Comparison of ENCODE assay signal across 15 cellular contexts in genomic region chr2:86039963-86040655, GRCh38.
DNase-seq lines count a peak whose midpoint lies in the region; ATAC-seq and TF ChIP-seq lines count a peak whose summit lies in the region.
"Had no signal": no experiment of that assay in that cellular context is flagged by ENCODE, and none has a peak within 500 bp of the region (broad histone marks: within the 10 kb centered on the region; RNA-seq: fewer than 3 reads in every experiment).

No MANE protein-coding gene starts in this region.

- no peak overlapping the region for H3K4me3 Mint-ChIP-seq in activated CD8-positive, alpha-beta T cell treated with anti-CD3 and anti-CD28 coated beads, Interleukin-2, amount 10 ng/mL, durations not matched to agents 7 days and 5 days
- no peak overlapping the region for H3K4me3 Mint-ChIP-seq in memory B cell
- H3K4me3 Mint-ChIP-seq: activated B cell treated with CpG ODN at 0.5 μM for 24 hours had no signal

- peaks cover 67% of the 10 kb centered on the region for H3K4me1 Mint-ChIP-seq in activated CD8-positive, alpha-beta T cell treated with anti-CD3 and anti-CD28 coated beads, Interleukin-2, amount 10 ng/mL, durations not matched to agents 7 days and 5 days (ENCODE audit: low read depth)
- H3K4me1 Mint-ChIP-seq in memory B cell, result peaks cover 46% of the 10 kb centered on the region

- CTCF ChIA-PET in mammary epithelial cell (lab: Charles Lee; ENCODE audit: low non-redundant PET), result no interaction called here
- CTCF ChIA-PET in activated CD8-positive, alpha-beta T cell treated with anti-CD3 and anti-CD28 coated beads, Interleukin-2, amount 10 ng/mL, durations not matched to agents 7 days and 5 days (lab: Charles Lee), result interaction anchor here (1.3 to 12.9 kb wide), 3 partner anchors 153 to 212 kb away, joined by 4 to 161 read pairs (median 153); partner anchors contain the start of gene ST3GAL5

- H3K36me3 Mint-ChIP-seq in activated CD8-positive, alpha-beta T cell treated with anti-CD3 and anti-CD28 coated beads, Interleukin-2, amount 10 ng/mL, durations not matched to agents 7 days and 5 days (ENCODE audit: low read depth), result peaks cover 73% of the 10 kb centered on the region
- peaks cover 22% of the 10 kb centered on the region for H3K36me3 Mint-ChIP-seq in memory B cell

- H2AFZ ChIP-seq in mammary epithelial cell (ENCODE audit: low read depth, low read length) (no peak overlapping the region), osteoblast (ENCODE audit: low read length) (no peak overlapping the region)

- no peak for ATAC-seq in activated CD8-positive, alpha-beta T cell treated with anti-CD3 and anti-CD28 coated beads, Interleukin-2, amount 10 ng/mL, durations not matched to agents 7 days and 5 days
- no peak for ATAC-seq in memory B cell (ENCODE audit: low read depth)

- no TSS peak for BruUV-seq in mammary epithelial cell (replicated peaks; lab: Mats Ljungman, UMichigan)

- H3K27me3 Mint-ChIP-seq in activated CD8-positive, alpha-beta T cell treated with anti-CD3 and anti-CD28 coated beads, Interleukin-2, amount 10 ng/mL, durations not matched to agents 7 days and 5 days (ENCODE audit: low read depth), result no peaks in the 10 kb centered on the region
- no peaks in the 10 kb centered on the region for H3K27me3 Mint-ChIP-seq in memory B cell
- H3K27me3 Mint-ChIP-seq: activated B cell treated with CpG ODN at 0.5 μM for 24 hours had no signal

- H4K20me1 ChIP-seq in mammary epithelial cell (ENCODE audit: insufficient read depth, low read length) (no peaks in the 10 kb centered on the region), osteoblast (ENCODE audit: insufficient read depth, low read length) (no peaks in the 10 kb centered on the region)

- TF ChIP-seq CTCF in breast epithelium (IDR thresholded peaks at IDR 0.05), result no peak
- no peak for TF ChIP-seq CTCF in mammary epithelial cell (conservative IDR thresholded peaks at IDR 0.05 in 1 of 2, IDR thresholded peaks at IDR 0.05 in 1 of 2; ENCODE audit: extremely low read depth in 1 of 2, insufficient read depth in 1 of 2, low read depth in 1 of 2, low read length in 2 of 2)
- TF ChIP-seq CTCF in thyroid gland (IDR thresholded peaks at IDR 0.05), result no peak
- TF ChIP-seq CTCF in osteoblast (IDR thresholded peaks at IDR 0.05; ENCODE audit: extremely low read depth, low read depth, low read length), result no peak
- TF ChIP-seq CTCF in foreskin fibroblast (IDR thresholded peaks at IDR 0.05; ENCODE audit: low read depth, low read length), result no peak

- DNase-seq in breast epithelium (ENCODE audit: low spot score in 2 of 2) (peak; percentile 7 to 42), mammary epithelial cell (no peak), memory B cell (ENCODE audit: low spot score in 2 of 2) (no peak), thyroid gland (no peak), NCI-H1092 (lab: John Stamatoyannopoulos, UW) (no peak), osteoblast (ENCODE audit: insufficient read length, low spot score, missing footprints) (no peak), foreskin fibroblast (no peak)
- no peak for DNase-seq in activated CD8-positive, alpha-beta T cell treated with anti-CD3 and anti-CD28 coated beads, Interleukin-2, amount 10 ng/mL, durations not matched to agents 7 days and 5 days
- DNase-seq: activated B cell treated with CpG ODN at 0.5 μM for 24 hours, HCEC 1CT, NCI-H226, OCI-M1 had no signal

- H3K9me3 ChIP-seq in breast epithelium, result no peaks in the 10 kb centered on the region
- no peaks in the 10 kb centered on the region for H3K9me3 ChIP-seq in mammary epithelial cell (replicated peaks; ENCODE audit: insufficient read depth, low read length)
- no peaks in the 10 kb centered on the region for H3K9me3 ChIP-seq in thyroid gland
- H3K9me3 ChIP-seq in osteoblast (ENCODE audit: low read depth, low read length), result no peaks in the 10 kb centered on the region

- TF ChIP-seq POLR2A in breast epithelium (IDR thresholded peaks at IDR 0.05) (no peak), thyroid gland (IDR thresholded peaks at IDR 0.05) (no peak)

- H3K4me3 ChIP-seq in breast epithelium (no peak overlapping the region), mammary epithelial cell (replicated peaks in 1 of 3; ENCODE audit: insufficient read depth in 1 of 3, low read depth in 2 of 3, low read length in 3 of 3) (no peak overlapping the region), thyroid gland (replicated peaks in 1 of 3) (no peak overlapping the region), osteoblast (ENCODE audit: insufficient read depth, low read length) (no peak overlapping the region), foreskin fibroblast (ENCODE audit: low read depth in 1 of 2, low read length in 2 of 2) (no peak overlapping the region)
- H3K4me3 ChIP-seq: SK-N-MC had no signal

- peak overlapping the region; percentile 95 for H3K27ac Mint-ChIP-seq in activated CD8-positive, alpha-beta T cell treated with anti-CD3 and anti-CD28 coated beads, Interleukin-2, amount 10 ng/mL, durations not matched to agents 7 days and 5 days
- H3K27ac Mint-ChIP-seq in memory B cell, result peak overlapping the region; percentile 99

- H3K36me3 ChIP-seq in breast epithelium (peaks cover 12% of the 10 kb centered on the region), mammary epithelial cell (ENCODE audit: insufficient read depth, low read length) (peaks cover 30% of the 10 kb centered on the region), thyroid gland (peaks cover 0 to 4% of the 10 kb centered on the region in 2 donors), osteoblast (ENCODE audit: insufficient read depth, low read length) (peaks cover 70% of the 10 kb centered on the region)

- H3K27me3 ChIP-seq in breast epithelium (no peaks in the 10 kb centered on the region), mammary epithelial cell (ENCODE audit: insufficient read depth, low read length) (no peaks in the 10 kb centered on the region), thyroid gland (no peaks in the 10 kb centered on the region), osteoblast (ENCODE audit: insufficient read depth, low read length) (no peaks in the 10 kb centered on the region)
- H3K27me3 ChIP-seq: brain microvascular endothelial cell had no signal

- H3K79me2 ChIP-seq in mammary epithelial cell (ENCODE audit: insufficient read depth, low read length), result no peaks in the 10 kb centered on the region
- H3K79me2 ChIP-seq in osteoblast (ENCODE audit: insufficient read depth, low read length), result no peaks in the 10 kb centered on the region

- H3K4me2 ChIP-seq in mammary epithelial cell (ENCODE audit: insufficient read depth, low read depth, low read length), result no peak overlapping the region
- no peak overlapping the region for H3K4me2 ChIP-seq in osteoblast (ENCODE audit: insufficient read depth, low read length)

- H3K4me1 ChIP-seq in breast epithelium (peaks cover 0 to 7% of the 10 kb centered on the region in 2 donors), mammary epithelial cell (ENCODE audit: insufficient read depth, low read length) (peaks cover 27% of the 10 kb centered on the region), thyroid gland (peaks cover 48 to 62% of the 10 kb centered on the region in 2 donors), osteoblast (ENCODE audit: insufficient read depth, low read length) (peaks cover 38% of the 10 kb centered on the region)

- POLR2A ChIA-PET in activated CD8-positive, alpha-beta T cell treated with anti-CD3 and anti-CD28 coated beads, Interleukin-2, amount 10 ng/mL, durations not matched to agents 7 days and 5 days (lab: Charles Lee), result interaction anchor here (1.4 kb wide), 1 partner anchor 10 kb away, joined by 4 read pairs; no protein-coding TSS in a partner anchor

- in situ Hi-C loops in mammary epithelial cell (cut with MboI; ENCODE audit: low sequenced_read_pairs in 2 of 2), result no loop called here

- peak overlapping the region in 1 of 2 donors; percentile 94 for H3K27ac ChIP-seq in breast epithelium
- H3K27ac ChIP-seq in mammary epithelial cell (ENCODE audit: insufficient read depth, low read depth, low read length), result no peak overlapping the region
- H3K27ac ChIP-seq in thyroid gland, result peak overlapping the region; percentile 29 to 100 (median 99)
- no peak overlapping the region for H3K27ac ChIP-seq in osteoblast (ENCODE audit: low read depth, low read length)
- H3K27ac ChIP-seq: brain microvascular endothelial cell, SK-N-MC had no signal

- no peak overlapping the region for H3K9ac ChIP-seq in mammary epithelial cell (ENCODE audit: insufficient read depth, low read length)

- intact Hi-C loops in breast epithelium (cut with DNase I; ENCODE audit: low total_unique reads) (no loop called here), mammary epithelial cell (cut with micrococcal nuclease) (no loop called here), thyroid gland (cut with DNase I) (no loop called here)

- no peaks in the 10 kb centered on the region for H3K9me3 Mint-ChIP-seq in activated CD8-positive, alpha-beta T cell treated with anti-CD3 and anti-CD28 coated beads, Interleukin-2, amount 10 ng/mL, durations not matched to agents 7 days and 5 days (ENCODE audit: insufficient read depth)
- H3K9me3 Mint-ChIP-seq in memory B cell, result no peaks in the 10 kb centered on the region
- H3K9me3 Mint-ChIP-seq: activated B cell treated with CpG ODN at 0.5 μM for 24 hours; activated T-cell treated with anti-CD3 and anti-CD28 coated beads, Interleukin-2, amount 50 U/mL, for 72 hours had no signal

- 93% methylated on average over 10 of the region's 12 CpGs for WGBS in mammary epithelial cell (ENCODE audit: low coverage, missing lambda C conversion rate)
- WGBS in thyroid gland, 2 donors, result 93% methylated on average over 8 to 11 of the region's 12 CpGs

- dilution Hi-C loops in mammary epithelial cell (cut with HindIII; ENCODE audit: low sequenced_read_pairs), result loop anchor here (5.0 kb wide), 1 partner anchor 42 kb away; no protein-coding TSS in a partner anchor

Comparison
In these comparisons a context has a peak if more than half of its experiments do, and no peak if none do; other contexts are left out.
1. DNase-seq: peak in breast epithelium (2 of 2); none in mammary epithelial cell (single experiment), activated CD8-positive, alpha-beta T cell treated with anti-CD3 and anti-CD28 coated beads, Interleukin-2, amount 10 ng/mL, durations not matched to agents 7 days and 5 days (single experiment), memory B cell (0 of 2), thyroid gland (0 of 2), NCI-H1092 (single experiment), osteoblast (single experiment) and foreskin fibroblast (0 of 2).
2. H3K27ac ChIP-seq: peak in thyroid gland (3 of 3); none in mammary epithelial cell (single experiment) and osteoblast (single experiment).